ENCODE assay signal across 1 cellular context in the genomic region with DNA sequence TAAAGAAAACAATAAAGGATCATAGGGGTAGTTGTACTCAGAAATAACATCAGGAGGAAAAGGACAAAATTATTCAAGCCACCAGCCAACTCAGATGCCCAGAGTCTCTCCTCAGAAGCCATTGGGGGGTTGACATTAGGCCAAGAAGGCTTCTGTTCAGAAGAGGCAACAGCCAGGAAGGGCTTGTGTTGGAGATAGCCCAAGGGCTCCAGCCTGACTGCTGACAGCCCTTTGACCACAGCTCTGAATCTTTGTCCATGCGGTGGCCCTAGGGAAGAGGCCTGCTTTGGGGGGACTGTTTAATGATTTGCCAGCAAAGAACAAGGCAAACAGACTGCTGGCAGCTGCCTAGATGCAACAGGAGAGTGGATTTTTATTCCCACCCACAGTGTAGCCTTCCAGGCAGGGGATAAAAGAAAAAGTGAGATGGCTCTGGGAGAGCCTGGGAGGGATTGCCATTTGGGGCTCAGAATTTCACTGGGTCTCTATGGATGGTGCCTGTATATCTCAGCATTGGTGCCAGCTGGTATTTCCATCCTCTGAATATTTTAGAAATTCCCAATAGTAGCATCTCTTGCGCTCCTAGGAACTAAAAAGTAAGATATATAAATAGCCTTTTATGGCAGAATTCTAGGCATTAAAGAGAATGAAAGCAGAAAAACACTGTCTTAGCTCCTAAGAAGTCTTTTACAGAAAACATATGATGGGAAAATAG.
TF ChIP-seq lines count a peak whose summit lies in the region.

No MANE protein-coding gene starts in this region.

TF ChIP-seq in HepG2, 621 proteins besides CTCF, POLR2A, EP300 and RAD21 (continued from another document and continues in another):
- TF ChIP-seq, protein P1, sequence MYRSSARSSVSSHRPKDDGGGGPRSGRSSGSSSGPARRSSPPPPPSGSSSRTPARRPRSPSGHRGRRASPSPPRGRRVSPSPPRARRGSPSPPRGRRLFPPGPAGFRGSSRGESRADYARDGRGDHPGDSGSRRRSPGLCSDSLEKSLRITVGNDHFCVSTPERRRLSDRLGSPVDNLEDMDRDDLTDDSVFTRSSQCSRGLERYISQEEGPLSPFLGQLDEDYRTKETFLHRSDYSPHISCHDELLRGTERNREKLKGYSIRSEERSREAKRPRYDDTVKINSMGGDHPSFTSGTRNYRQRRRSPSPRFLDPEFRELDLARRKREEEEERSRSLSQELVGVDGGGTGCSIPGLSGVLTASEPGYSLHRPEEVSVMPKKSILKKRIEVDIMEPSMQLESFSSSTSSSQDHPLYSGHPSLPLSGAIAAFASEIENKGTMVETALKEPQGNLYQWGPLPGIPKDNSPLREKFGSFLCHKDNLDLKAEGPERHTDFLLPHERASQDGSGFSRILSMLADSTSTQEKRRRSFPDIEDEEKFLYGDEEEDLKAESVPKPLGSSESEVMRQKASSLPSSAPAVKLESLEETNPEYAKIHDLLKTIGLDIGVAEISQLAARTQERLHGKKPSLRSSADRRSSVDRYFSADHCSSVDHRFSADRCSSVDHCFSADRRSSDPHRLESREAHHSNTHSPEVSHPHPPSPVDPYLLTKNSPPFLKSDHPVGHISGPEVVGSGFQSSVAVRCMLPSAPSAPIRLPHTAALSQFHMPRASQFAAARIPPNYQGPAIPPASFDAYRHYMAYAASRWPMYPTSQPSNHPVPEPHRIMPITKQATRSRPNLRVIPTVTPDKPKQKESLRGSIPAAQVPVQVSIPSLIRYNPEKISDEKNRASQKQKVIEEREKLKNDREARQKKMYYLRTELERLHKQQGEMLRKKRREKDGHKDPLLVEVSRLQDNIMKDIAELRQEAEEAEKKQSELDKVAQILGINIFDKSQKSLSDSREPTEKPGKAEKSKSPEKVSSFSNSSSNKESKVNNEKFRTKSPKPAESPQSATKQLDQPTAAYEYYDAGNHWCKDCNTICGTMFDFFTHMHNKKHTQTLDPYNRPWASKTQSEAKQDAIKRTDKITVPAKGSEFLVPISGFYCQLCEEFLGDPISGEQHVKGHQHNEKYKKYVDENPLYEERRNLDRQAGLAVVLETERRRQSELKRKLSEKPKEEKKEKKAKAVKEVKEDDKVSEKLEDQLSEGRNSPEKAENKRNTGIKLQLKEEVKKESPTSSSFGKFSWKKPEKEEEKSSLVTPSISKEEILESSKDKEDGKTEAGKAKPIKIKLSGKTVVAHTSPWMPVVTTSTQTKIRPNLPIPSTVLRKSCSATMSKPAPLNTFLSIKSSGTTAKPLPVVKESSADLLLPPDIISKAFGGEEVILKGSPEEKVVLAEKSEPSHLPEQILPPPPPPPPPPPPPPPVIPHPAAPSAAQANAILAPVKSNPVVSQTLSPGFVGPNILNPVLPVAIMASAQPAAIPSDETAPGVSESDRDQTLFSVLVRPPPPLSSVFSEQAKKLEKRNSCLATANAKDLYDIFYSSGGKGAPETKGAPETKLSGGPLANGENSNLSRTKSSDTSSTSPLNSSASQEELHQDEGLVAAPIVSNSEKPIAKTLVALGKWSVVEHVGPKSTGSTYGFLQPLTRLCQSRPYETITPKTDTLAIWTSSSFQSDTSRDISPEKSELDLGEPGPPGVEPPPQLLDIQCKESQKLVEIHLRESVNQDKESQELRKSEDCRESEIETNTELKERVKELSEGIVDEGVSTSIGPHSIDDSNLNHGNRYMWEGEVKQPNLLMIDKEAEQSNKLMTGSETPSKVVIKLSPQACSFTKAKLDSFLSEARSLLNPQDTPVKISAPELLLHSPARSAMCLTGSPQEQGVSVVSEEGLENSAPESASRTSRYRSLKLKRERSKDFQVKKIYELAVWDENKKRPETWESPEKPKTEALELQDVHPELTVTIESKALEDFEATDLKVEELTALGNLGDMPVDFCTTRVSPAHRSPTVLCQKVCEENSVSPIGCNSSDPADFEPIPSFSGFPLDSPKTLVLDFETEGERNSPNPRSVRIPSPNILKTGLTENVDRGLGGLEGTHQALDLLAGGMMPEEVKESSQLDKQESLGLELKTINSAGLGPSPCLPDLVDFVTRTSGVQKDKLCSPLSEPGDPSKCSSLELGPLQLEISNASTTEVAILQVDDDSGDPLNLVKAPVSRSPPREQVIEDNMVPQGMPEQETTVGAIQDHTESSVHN (CRISPR knock-in tag; IDR thresholded peaks at IDR 0.05) = no peak
- no peak; the same call in 1 of the 2 replicates for TF ChIP-seq SNAPC2 (CRISPR knock-in tag; IDR thresholded peaks at IDR 0.05)
- peak; percentile 80; the same call in 1 of the 2 replicates for TF ChIP-seq RFXANK (CRISPR knock-in tag; IDR thresholded peaks at IDR 0.05)
- TF ChIP-seq ZNF260 (CRISPR knock-in tag; IDR thresholded peaks at IDR 0.05; ENCODE audit: borderline replicate concordance, low read depth) = no peak
- TF ChIP-seq DMAP1 (CRISPR knock-in tag; IDR thresholded peaks at IDR 0.05) = peak; percentile 75
- TF ChIP-seq KDM1A (CRISPR knock-in tag; IDR thresholded peaks at IDR 0.05) = no peak
- 0 out of 2 replicates have a peak, but pooled peaks have one; percentile 47 for TF ChIP-seq ZNF546 (CRISPR knock-in tag; conservative IDR thresholded peaks at IDR 0.05)
- TF ChIP-seq TBP (CRISPR knock-in tag; IDR thresholded peaks at IDR 0.05) = no peak
- no peak for TF ChIP-seq MTF2 (CRISPR knock-in tag; IDR thresholded peaks at IDR 0.05; ENCODE audit: borderline replicate concordance)
- TF ChIP-seq ZSCAN25 (CRISPR knock-in tag; IDR thresholded peaks at IDR 0.05) = no peak
- TF ChIP-seq ZFP90 (CRISPR knock-in tag; IDR thresholded peaks at IDR 0.05; ENCODE audit: borderline replicate concordance) = no peak; the same call in 1 of the 2 replicates
- TF ChIP-seq CBX1 (IDR thresholded peaks at IDR 0.05; ENCODE audit: low read depth) = peak; percentile 87
- TF ChIP-seq ZEB1 (IDR thresholded peaks at IDR 0.05; ENCODE audit: insufficient replicate concordance, low read depth) = no peak
- TF ChIP-seq, protein P2, sequence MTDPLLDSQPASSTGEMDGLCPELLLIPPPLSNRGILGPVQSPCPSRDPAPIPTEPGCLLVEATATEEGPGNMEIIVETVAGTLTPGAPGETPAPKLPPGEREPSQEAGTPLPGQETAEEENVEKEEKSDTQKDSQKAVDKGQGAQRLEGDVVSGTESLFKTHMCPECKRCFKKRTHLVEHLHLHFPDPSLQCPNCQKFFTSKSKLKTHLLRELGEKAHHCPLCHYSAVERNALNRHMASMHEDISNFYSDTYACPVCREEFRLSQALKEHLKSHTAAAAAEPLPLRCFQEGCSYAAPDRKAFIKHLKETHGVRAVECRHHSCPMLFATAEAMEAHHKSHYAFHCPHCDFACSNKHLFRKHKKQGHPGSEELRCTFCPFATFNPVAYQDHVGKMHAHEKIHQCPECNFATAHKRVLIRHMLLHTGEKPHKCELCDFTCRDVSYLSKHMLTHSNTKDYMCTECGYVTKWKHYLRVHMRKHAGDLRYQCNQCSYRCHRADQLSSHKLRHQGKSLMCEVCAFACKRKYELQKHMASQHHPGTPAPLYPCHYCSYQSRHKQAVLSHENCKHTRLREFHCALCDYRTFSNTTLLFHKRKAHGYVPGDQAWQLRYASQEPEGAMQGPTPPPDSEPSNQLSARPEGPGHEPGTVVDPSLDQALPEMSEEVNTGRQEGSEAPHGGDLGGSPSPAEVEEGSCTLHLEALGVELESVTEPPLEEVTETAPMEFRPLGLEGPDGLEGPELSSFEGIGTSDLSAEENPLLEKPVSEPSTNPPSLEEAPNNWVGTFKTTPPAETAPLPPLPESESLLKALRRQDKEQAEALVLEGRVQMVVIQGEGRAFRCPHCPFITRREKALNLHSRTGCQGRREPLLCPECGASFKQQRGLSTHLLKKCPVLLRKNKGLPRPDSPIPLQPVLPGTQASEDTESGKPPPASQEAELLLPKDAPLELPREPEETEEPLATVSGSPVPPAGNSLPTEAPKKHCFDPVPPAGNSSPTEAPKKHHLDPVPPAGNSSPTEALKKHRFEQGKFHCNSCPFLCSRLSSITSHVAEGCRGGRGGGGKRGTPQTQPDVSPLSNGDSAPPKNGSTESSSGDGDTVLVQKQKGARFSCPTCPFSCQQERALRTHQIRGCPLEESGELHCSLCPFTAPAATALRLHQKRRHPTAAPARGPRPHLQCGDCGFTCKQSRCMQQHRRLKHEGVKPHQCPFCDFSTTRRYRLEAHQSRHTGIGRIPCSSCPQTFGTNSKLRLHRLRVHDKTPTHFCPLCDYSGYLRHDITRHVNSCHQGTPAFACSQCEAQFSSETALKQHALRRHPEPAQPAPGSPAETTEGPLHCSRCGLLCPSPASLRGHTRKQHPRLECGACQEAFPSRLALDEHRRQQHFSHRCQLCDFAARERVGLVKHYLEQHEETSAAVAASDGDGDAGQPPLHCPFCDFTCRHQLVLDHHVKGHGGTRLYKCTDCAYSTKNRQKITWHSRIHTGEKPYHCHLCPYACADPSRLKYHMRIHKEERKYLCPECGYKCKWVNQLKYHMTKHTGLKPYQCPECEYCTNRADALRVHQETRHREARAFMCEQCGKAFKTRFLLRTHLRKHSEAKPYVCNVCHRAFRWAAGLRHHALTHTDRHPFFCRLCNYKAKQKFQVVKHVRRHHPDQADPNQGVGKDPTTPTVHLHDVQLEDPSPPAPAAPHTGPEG (CRISPR knock-in tag; IDR thresholded peaks at IDR 0.05) = 0 out of 2 replicates have a peak, but pooled peaks have one; percentile 37
- TF ChIP-seq, protein P3, sequence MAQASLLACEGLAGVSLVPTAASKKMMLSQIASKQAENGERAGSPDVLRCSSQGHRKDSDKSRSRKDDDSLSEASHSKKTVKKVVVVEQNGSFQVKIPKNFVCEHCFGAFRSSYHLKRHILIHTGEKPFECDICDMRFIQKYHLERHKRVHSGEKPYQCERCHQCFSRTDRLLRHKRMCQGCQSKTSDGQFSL (CRISPR knock-in tag; IDR thresholded peaks at IDR 0.05) = peak; percentile 75; the same call in 1 of the 2 replicates
- TF ChIP-seq TAF1 (CRISPR knock-in tag; IDR thresholded peaks at IDR 0.05) = peak; percentile 88
- peak; percentile 98 for TF ChIP-seq BRD4 (CRISPR knock-in tag; IDR thresholded peaks at IDR 0.05)
- no peak for TF ChIP-seq PAF1 (CRISPR knock-in tag; IDR thresholded peaks at IDR 0.05)
- TF ChIP-seq FOXC1 (CRISPR knock-in tag; IDR thresholded peaks at IDR 0.05; ENCODE audit: borderline replicate concordance) = no peak
- TF ChIP-seq SCMH1 (CRISPR knock-in tag; IDR thresholded peaks at IDR 0.05; ENCODE audit: borderline replicate concordance) = no peak
- peak; percentile 89 for TF ChIP-seq ZNF160 (CRISPR knock-in tag; IDR thresholded peaks at IDR 0.05)
- peak; percentile 94 for TF ChIP-seq XRCC5 (optimal IDR thresholded peaks at IDR 0.05; ENCODE audit: low read length)
- TF ChIP-seq FOSL1 (CRISPR knock-in tag; IDR thresholded peaks at IDR 0.05; ENCODE audit: borderline replicate concordance) = no peak
- TF ChIP-seq, protein P4, sequence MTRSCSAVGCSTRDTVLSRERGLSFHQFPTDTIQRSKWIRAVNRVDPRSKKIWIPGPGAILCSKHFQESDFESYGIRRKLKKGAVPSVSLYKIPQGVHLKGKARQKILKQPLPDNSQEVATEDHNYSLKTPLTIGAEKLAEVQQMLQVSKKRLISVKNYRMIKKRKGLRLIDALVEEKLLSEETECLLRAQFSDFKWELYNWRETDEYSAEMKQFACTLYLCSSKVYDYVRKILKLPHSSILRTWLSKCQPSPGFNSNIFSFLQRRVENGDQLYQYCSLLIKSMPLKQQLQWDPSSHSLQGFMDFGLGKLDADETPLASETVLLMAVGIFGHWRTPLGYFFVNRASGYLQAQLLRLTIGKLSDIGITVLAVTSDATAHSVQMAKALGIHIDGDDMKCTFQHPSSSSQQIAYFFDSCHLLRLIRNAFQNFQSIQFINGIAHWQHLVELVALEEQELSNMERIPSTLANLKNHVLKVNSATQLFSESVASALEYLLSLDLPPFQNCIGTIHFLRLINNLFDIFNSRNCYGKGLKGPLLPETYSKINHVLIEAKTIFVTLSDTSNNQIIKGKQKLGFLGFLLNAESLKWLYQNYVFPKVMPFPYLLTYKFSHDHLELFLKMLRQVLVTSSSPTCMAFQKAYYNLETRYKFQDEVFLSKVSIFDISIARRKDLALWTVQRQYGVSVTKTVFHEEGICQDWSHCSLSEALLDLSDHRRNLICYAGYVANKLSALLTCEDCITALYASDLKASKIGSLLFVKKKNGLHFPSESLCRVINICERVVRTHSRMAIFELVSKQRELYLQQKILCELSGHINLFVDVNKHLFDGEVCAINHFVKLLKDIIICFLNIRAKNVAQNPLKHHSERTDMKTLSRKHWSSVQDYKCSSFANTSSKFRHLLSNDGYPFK (CRISPR knock-in tag; IDR thresholded peaks at IDR 0.05; ENCODE audit: borderline replicate concordance) = peak; percentile 25; the same call in 1 of the 2 replicates
- TF ChIP-seq, protein P5, sequence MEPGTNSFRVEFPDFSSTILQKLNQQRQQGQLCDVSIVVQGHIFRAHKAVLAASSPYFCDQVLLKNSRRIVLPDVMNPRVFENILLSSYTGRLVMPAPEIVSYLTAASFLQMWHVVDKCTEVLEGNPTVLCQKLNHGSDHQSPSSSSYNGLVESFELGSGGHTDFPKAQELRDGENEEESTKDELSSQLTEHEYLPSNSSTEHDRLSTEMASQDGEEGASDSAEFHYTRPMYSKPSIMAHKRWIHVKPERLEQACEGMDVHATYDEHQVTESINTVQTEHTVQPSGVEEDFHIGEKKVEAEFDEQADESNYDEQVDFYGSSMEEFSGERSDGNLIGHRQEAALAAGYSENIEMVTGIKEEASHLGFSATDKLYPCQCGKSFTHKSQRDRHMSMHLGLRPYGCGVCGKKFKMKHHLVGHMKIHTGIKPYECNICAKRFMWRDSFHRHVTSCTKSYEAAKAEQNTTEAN (CRISPR knock-in tag; conservative IDR thresholded peaks at IDR 0.05) = peak; percentile 74
- TF ChIP-seq MEIS2 (CRISPR knock-in tag; IDR thresholded peaks at IDR 0.05) = peak; percentile 96
- TF ChIP-seq, protein P6, sequence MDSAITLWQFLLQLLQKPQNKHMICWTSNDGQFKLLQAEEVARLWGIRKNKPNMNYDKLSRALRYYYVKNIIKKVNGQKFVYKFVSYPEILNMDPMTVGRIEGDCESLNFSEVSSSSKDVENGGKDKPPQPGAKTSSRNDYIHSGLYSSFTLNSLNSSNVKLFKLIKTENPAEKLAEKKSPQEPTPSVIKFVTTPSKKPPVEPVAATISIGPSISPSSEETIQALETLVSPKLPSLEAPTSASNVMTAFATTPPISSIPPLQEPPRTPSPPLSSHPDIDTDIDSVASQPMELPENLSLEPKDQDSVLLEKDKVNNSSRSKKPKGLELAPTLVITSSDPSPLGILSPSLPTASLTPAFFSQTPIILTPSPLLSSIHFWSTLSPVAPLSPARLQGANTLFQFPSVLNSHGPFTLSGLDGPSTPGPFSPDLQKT (CRISPR knock-in tag; IDR thresholded peaks at IDR 0.05; ENCODE audit: borderline replicate concordance) = no peak
- no peak for TF ChIP-seq KLF13 (CRISPR knock-in tag; IDR thresholded peaks at IDR 0.05)
- peak; percentile 91; the same call in 1 of the 2 replicates for TF ChIP-seq RXRA (CRISPR knock-in tag; IDR thresholded peaks at IDR 0.05)
- TF ChIP-seq XBP1 (CRISPR knock-in tag; IDR thresholded peaks at IDR 0.05) = no peak
- no peak for TF ChIP-seq ZNF75D (CRISPR knock-in tag; IDR thresholded peaks at IDR 0.05; ENCODE audit: borderline replicate concordance)
- TF ChIP-seq ISL2 (CRISPR knock-in tag; IDR thresholded peaks at IDR 0.05) = peak; percentile 92
- TF ChIP-seq BCL6 (CRISPR knock-in tag; IDR thresholded peaks at IDR 0.05) = peak; percentile 86
- TF ChIP-seq SP5 (CRISPR knock-in tag; IDR thresholded peaks at IDR 0.05; ENCODE audit: borderline replicate concordance, low read depth) = peak; percentile 72; the same call in 1 of the 2 replicates
- TF ChIP-seq ZFYVE20 (CRISPR knock-in tag; IDR thresholded peaks at IDR 0.05; ENCODE audit: borderline replicate concordance, low read depth) = no peak
- TF ChIP-seq ZNF746 (CRISPR knock-in tag; IDR thresholded peaks at IDR 0.05) = peak; percentile 92
- TF ChIP-seq MED13 (CRISPR knock-in tag; IDR thresholded peaks at IDR 0.05) = peak; percentile 92
